ENCODE assay signal across 24 cellular contexts in genomic region chr22:39517470-39517869, GRCh38. TPM values are rescaled to one million over a fixed set of nuclear protein-coding genes. Genes with fewer than 3 reads are reported as not detected.
DNase-seq lines count a peak whose midpoint lies in the region; ATAC-seq and TF ChIP-seq lines count a peak whose summit lies in the region.
"Had no signal": no experiment of that assay in that cellular context is flagged by ENCODE, and none has a peak within 500 bp of the region (broad histone marks: within the 10 kb centered on the region; RNA-seq: fewer than 3 reads in every experiment).

No MANE protein-coding gene starts in this region.

- peak overlapping the region; percentile 36 for H3K27ac Mint-ChIP-seq in T-helper 1 cell treated with Interleukin-12 subunit alpha and Interleukin-12 subunit beta and Interleukin-4 antibody, amounts not matched to agents 30 μg/mL and 1 μg/mL, for 36 hours
- H3K27ac Mint-ChIP-seq in HFFc6, result peak overlapping the region; percentile 61
- H3K27ac Mint-ChIP-seq in brain, result peak overlapping the region in 3 of 5 experiments; percentile 45 to 81 (median 71)
- H3K27ac Mint-ChIP-seq in nephron progenitor cell, result peak overlapping the region; percentile 66
- H3K27ac Mint-ChIP-seq: activated CD8-positive, alpha-beta T cell treated with anti-CD3 and anti-CD28 coated beads, Interleukin-2, amount 10 ng/mL, durations not matched to agents 7 days and 5 days; neural progenitor cell; stimulated activated naive CD8-positive, alpha-beta T cell treated with anti-CD3 and anti-CD28 coated beads, Interleukin-15, Interleukin-2, amounts not matched to agents 100 ng/mL and 50 ng/mL, for 24 hours had no signal

- H3K4me3 Mint-ChIP-seq in T-helper 1 cell treated with Interleukin-12 subunit alpha and Interleukin-12 subunit beta and Interleukin-4 antibody, amounts not matched to agents 30 μg/mL and 1 μg/mL, for 36 hours, result no peak overlapping the region
- H3K4me3 Mint-ChIP-seq in HFFc6, result no peak overlapping the region
- H3K4me3 Mint-ChIP-seq in brain, result peak overlapping the region in 2 of 5 experiments; percentile 18 to 75
- peak overlapping the region; percentile 44 for H3K4me3 Mint-ChIP-seq in nephron progenitor cell
- H3K4me3 Mint-ChIP-seq: activated CD8-positive, alpha-beta T cell treated with anti-CD3 and anti-CD28 coated beads, Interleukin-2, amount 10 ng/mL, durations not matched to agents 7 days and 5 days; CD14-positive monocyte; neural progenitor cell had no signal

- TF ChIP-seq CTCF in HFFc6 (IDR thresholded peaks at IDR 0.05) (no peak), brain (conservative IDR thresholded peaks at IDR 0.05) (no peak), nephron progenitor cell (IDR thresholded peaks at IDR 0.05) (no peak)

- H3K36me3 Mint-ChIP-seq in T-helper 1 cell treated with Interleukin-12 subunit alpha and Interleukin-12 subunit beta and Interleukin-4 antibody, amounts not matched to agents 30 μg/mL and 1 μg/mL, for 36 hours (ENCODE audit: low read depth), result peaks cover 49% of the 10 kb centered on the region
- H3K36me3 Mint-ChIP-seq in HFFc6 (ENCODE audit: low read depth), result peaks cover 45% of the 10 kb centered on the region
- H3K36me3 Mint-ChIP-seq in brain, result peaks cover 51% of the 10 kb centered on the region
- H3K36me3 Mint-ChIP-seq in nephron progenitor cell (ENCODE audit: low read depth), result peaks cover 67% of the 10 kb centered on the region

- DNase-seq in T-helper 1 cell, result no peak
- no peak for DNase-seq in HFFc6
- no peak for DNase-seq in nephron progenitor cell
- DNase-seq in NCI-H1417 (lab: John Stamatoyannopoulos, UW), result no peak
- no peak for DNase-seq in NCI-H128 (lab: John Stamatoyannopoulos, UW; ENCODE audit: unreplicated experiment)
- DNase-seq: 8988T; activated CD8-positive, alpha-beta T cell treated with anti-CD3 and anti-CD28 coated beads, Interleukin-2, amount 10 ng/mL, durations not matched to agents 7 days and 5 days; brain microvascular endothelial cell; GDM1; mammary epithelial cell; MM.1S; NCI-H1105 treated with DMSO at 0.1 percent for 48 hours; NCI-H2029 treated with DMSO at 0.1 percent for 48 hours; NCI-H526 treated with DMSO at 0.1 percent for 48 hours; stimulated activated CD4-positive, alpha-beta T cell treated with anti-CD3 and anti-CD28 coated beads, Interleukin-1b, Interleukin-23, amount 100 ng/mL, for 48 hours; T-helper 2 cell had no signal

- no peak for ATAC-seq in GM21717 (IDR thresholded peaks at IDR 0.05; ENCODE audit: unreplicated experiment)
- ATAC-seq: activated CD8-positive, alpha-beta T cell treated with anti-CD3 and anti-CD28 coated beads, Interleukin-2, amount 10 ng/mL, durations not matched to agents 7 days and 5 days; gastroesophageal sphincter; SK-N-SH treated with all-trans-retinoic acid at 6 μM for 48 hours had no signal

- H3K27me3 Mint-ChIP-seq in T-helper 1 cell treated with Interleukin-12 subunit alpha and Interleukin-12 subunit beta and Interleukin-4 antibody, amounts not matched to agents 30 μg/mL and 1 μg/mL, for 36 hours (ENCODE audit: low read depth), result peaks cover 3% of the 10 kb centered on the region
- peaks cover 26% of the 10 kb centered on the region for H3K27me3 Mint-ChIP-seq in HFFc6 (ENCODE audit: insufficient read depth)
- peaks cover 16% of the 10 kb centered on the region for H3K27me3 Mint-ChIP-seq in brain
- H3K27me3 Mint-ChIP-seq in nephron progenitor cell (ENCODE audit: low read depth, poor library complexity), result peaks cover 3% of the 10 kb centered on the region

- no peaks in the 10 kb centered on the region for H3K9me3 Mint-ChIP-seq in T-helper 1 cell treated with Interleukin-12 subunit alpha and Interleukin-12 subunit beta and Interleukin-4 antibody, amounts not matched to agents 30 μg/mL and 1 μg/mL, for 36 hours
- peaks cover 20% of the 10 kb centered on the region for H3K9me3 Mint-ChIP-seq in HFFc6
- H3K9me3 Mint-ChIP-seq in brain, result peaks cover 0 to 8% (median 3%) of the 10 kb centered on the region in 5 experiments
- H3K9me3 Mint-ChIP-seq in nephron progenitor cell, result no peaks in the 10 kb centered on the region
- H3K9me3 Mint-ChIP-seq: CD14-positive monocyte; stimulated activated naive CD8-positive, alpha-beta T cell treated with anti-CD3 and anti-CD28 coated beads, Interleukin-15, Interleukin-2, amounts not matched to agents 100 ng/mL and 50 ng/mL, for 24 hours had no signal

- H3K4me1 Mint-ChIP-seq in T-helper 1 cell treated with Interleukin-12 subunit alpha and Interleukin-12 subunit beta and Interleukin-4 antibody, amounts not matched to agents 30 μg/mL and 1 μg/mL, for 36 hours (ENCODE audit: low read depth), result peaks cover 39% of the 10 kb centered on the region
- H3K4me1 Mint-ChIP-seq in HFFc6 (ENCODE audit: low read depth) (peaks cover 49% of the 10 kb centered on the region), brain (peaks cover 32% of the 10 kb centered on the region), nephron progenitor cell (peaks cover 45% of the 10 kb centered on the region)

RNA-seq across cellular contexts. Expression of gene ATF4, which starts 2.9 kb away (rescaled TPM):
- 100 to 1,000 TPM; 227 to 271 (median 249) TPM for total RNA-seq in HFFc6 (2021; fragmentation: NEBNext Ultra II Directional; extraction: Animal tissue kit (Norgen Biotek cat#: 25700))
- 435 TPM for polyA plus RNA-seq in brain (ENCODE audit: insufficient read depth, low read depth, low replicate concordance)

RNA-seq across cellular contexts. Expression of gene RPS19BP1, which starts 15.1 kb away (rescaled TPM):
- 10 to 100 TPM; 60.5 to 85.5 (median 75.9) TPM for total RNA-seq in HFFc6 (2021; fragmentation: NEBNext Ultra II Directional; extraction: Animal tissue kit (Norgen Biotek cat#: 25700))
- 116 TPM for polyA plus RNA-seq in brain (ENCODE audit: insufficient read depth, low read depth, low replicate concordance)

RNA-seq across cellular contexts. Expression of gene MIEF1, which starts 15.4 kb away (rescaled TPM):
- total RNA-seq in HFFc6 (2021; fragmentation: NEBNext Ultra II Directional; extraction: Animal tissue kit (Norgen Biotek cat#: 25700)), result 10 to 100 TPM; 26.4 to 32.8 (median 28.7) TPM
- 22.5 TPM for polyA plus RNA-seq in brain (ENCODE audit: insufficient read depth, low read depth, low replicate concordance)

RNA-seq across cellular contexts. Expression of gene CACNA1I, which starts 53.1 kb away (rescaled TPM):
- total RNA-seq in HFFc6 (2021; fragmentation: NEBNext Ultra II Directional; extraction: Animal tissue kit (Norgen Biotek cat#: 25700)), result not detected
- 2.2 TPM for polyA plus RNA-seq in brain (ENCODE audit: insufficient read depth, low read depth, low replicate concordance)
- polyA plus RNA-seq: CD14-positive monocyte had no signal
